Comparison of ENCODE assay signal across 12 cellular contexts in the genomic region with DNA sequence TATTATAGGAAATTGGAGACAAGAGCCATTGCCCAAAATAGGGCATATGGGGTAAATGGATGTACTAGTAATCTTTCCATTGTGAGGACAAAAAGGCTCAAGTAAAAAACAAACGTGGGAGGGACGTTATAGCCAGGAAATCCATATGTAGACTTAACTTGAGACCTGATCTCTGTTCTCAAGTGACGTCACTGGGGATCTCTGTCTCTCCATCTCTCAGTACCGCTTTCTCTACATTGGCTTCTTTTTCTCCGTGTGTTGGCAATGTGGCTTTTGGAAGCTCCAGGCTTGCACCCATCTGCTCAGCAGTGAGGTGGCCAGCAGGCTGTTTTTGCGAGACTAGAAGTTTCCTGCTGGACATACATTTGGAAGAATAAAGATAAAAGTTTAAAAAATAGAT.
A peak's percentile ranks its signal among the peaks of the same experiment; 100 is the strongest.
DNase-seq lines count a peak whose midpoint lies in the region; ATAC-seq and TF ChIP-seq lines count a peak whose summit lies in the region.
"Had no signal": no experiment of that assay in that cellular context is flagged by ENCODE, and none has a peak within 500 bp of the region (broad histone marks: within the 10 kb centered on the region; RNA-seq: fewer than 3 reads in every experiment).

No MANE protein-coding gene starts in this region.

- DNase-seq in NCI-H2227 treated with DMSO at 0.1 percent for 48 hours (lab: John Stamatoyannopoulos, UW): peak; percentile 11
- DNase-seq in NCI-H2227 (lab: John Stamatoyannopoulos, UW; ENCODE audit: unreplicated experiment): no peak
- DNase-seq in MV-4-11 (lab: John Stamatoyannopoulos, UW): peak; percentile 26
- DNase-seq in NCI-H1105 treated with DMSO at 0.1 percent for 48 hours (lab: John Stamatoyannopoulos, UW): peak; percentile 23
- peak; percentile 68 for DNase-seq in NCI-H69 (lab: John Stamatoyannopoulos, UW)
- no peak for DNase-seq in omental fat pad (ENCODE audit: low spot score)
- DNase-seq in colonic mucosa: no peak
- DNase-seq: Calu3; CD8-positive, alpha-beta T cell; GF-D8; H9 had no signal

- intact Hi-C loops in colonic mucosa (cut with DNase I): no loop called here

- H3K4me1 ChIP-seq in colonic mucosa: no peaks in the 10 kb centered on the region

- H3K36me3 ChIP-seq in colonic mucosa: no peaks in the 10 kb centered on the region
- H3K36me3 ChIP-seq: BLaER1 treated with 17β-estradiol and CSF1 and Interleukin-3, amounts not matched to agents 10 nM and 100 nM had no signal

- no peaks in the 10 kb centered on the region for H3K27me3 ChIP-seq in colonic mucosa
- H3K27me3 ChIP-seq: BLaER1 treated with 17β-estradiol and CSF1 and Interleukin-3, amounts not matched to agents 10 nM and 100 nM had no signal

- H3K4me3 ChIP-seq in colonic mucosa: no peak overlapping the region
- H3K4me3 ChIP-seq: BLaER1 treated with 17β-estradiol and CSF1 and Interleukin-3, amounts not matched to agents 10 nM and 100 nM had no signal

- H3K27ac ChIP-seq in colonic mucosa: no peak overlapping the region
- H3K27ac ChIP-seq: BLaER1 treated with 17β-estradiol and CSF1 and Interleukin-3, amounts not matched to agents 10 nM and 100 nM had no signal

- no peak overlapping the region for H3K9ac ChIP-seq in colonic mucosa (ENCODE audit: low read depth in 2 of 2, low read length in 2 of 2)
- H3K9ac ChIP-seq: BLaER1 treated with 17β-estradiol and CSF1 and Interleukin-3, amounts not matched to agents 10 nM and 100 nM had no signal

- TF ChIP-seq CTCF in omental fat pad (IDR thresholded peaks at IDR 0.05) (no peak), colonic mucosa (IDR thresholded peaks at IDR 0.05) (no peak)

- no peaks in the 10 kb centered on the region for H3K9me3 ChIP-seq in colonic mucosa

- no peak for ATAC-seq in omental fat pad (ENCODE audit: low FRiP score)
- ATAC-seq: CD8-positive, alpha-beta T cell had no signal

Comparison
In these comparisons a context has a peak if more than half of its experiments do, and no peak if none do; other contexts are left out.
1. DNase-seq: peak in NCI-H2227 treated with DMSO at 0.1 percent for 48 hours (single experiment), MV-4-11 (single experiment), NCI-H1105 treated with DMSO at 0.1 percent for 48 hours (single experiment) and NCI-H69 (single experiment); none in NCI-H2227 (single experiment), omental fat pad (single experiment) and colonic mucosa (single experiment).